Comparison of ENCODE assay signal across 11 cellular contexts in the genomic region with DNA sequence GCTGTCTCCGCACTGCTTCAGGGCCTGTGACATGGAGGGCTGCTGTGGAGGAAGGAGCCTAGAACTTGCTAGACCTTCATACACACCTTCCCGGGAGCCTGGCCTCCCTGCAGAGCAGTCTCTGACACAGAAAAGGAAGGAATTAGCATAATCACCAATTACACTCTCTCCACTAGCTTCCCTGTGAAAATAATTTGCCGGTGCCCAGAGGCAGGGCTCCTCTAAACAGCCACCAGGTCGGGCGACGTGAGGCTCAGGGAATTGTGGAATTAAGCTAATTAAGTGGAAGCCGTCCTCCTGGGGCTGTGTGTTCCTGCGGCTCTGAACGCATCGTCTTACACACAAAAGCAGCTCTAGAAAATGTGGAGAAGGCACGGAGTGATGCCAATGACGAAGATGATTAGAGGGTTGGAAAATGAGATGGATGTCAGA.
DNase-seq lines count a peak whose midpoint lies in the region; TF ChIP-seq lines count a peak whose summit lies in the region.
"Had no signal": no experiment of that assay in that cellular context is flagged by ENCODE, and none has a peak within 500 bp of the region (broad histone marks: within the 10 kb centered on the region; RNA-seq: fewer than 3 reads in every experiment).

No MANE protein-coding gene starts in this region.

- no peaks in the 10 kb centered on the region for H3K9me2 ChIP-seq in neural cell (ENCODE audit: insufficient read depth, low read length)

- CTCF ChIA-PET in CD8-positive, alpha-beta memory T cell (lab: Charles Lee), result interaction anchor here (0.5 to 1.5 kb wide), 2 partner anchors 32 to 38 kb away, joined by 3 to 4 read pairs; no protein-coding TSS in a partner anchor

- intact Hi-C loops in ovary (cut with DNase I), result no loop called here

- peaks cover 0 to 2% (median 0%) of the 10 kb centered on the region in 5 donors for H3K9me3 Mint-ChIP-seq in CD8-positive, alpha-beta memory T cell
- H3K9me3 Mint-ChIP-seq in brain, result peaks cover 0 to 2% (median 0%) of the 10 kb centered on the region in 5 experiments

- peaks cover 26% of the 10 kb centered on the region for H3K27me3 ChIP-seq in CD8-positive, alpha-beta memory T cell (ENCODE audit: insufficient read depth, low read length, poor library complexity, severe bottlenecking)
- H3K27me3 ChIP-seq in neural cell (ENCODE audit: insufficient read depth, low read depth, low read length), result peaks cover 5% of the 10 kb centered on the region
- no peaks in the 10 kb centered on the region for H3K27me3 ChIP-seq in ovary

- TF ChIP-seq CTCF in brain (conservative IDR thresholded peaks at IDR 0.05) (no peak), neural cell (IDR thresholded peaks at IDR 0.05; ENCODE audit: poor library complexity, severe bottlenecking) (no peak), ovary (IDR thresholded peaks at IDR 0.05) (no peak)

- H3K9ac ChIP-seq in neural cell (ENCODE audit: low read length), result peak overlapping the region; percentile 29

- no peaks in the 10 kb centered on the region for H4K20me1 ChIP-seq in neural cell (ENCODE audit: insufficient read depth)

- no peaks in the 10 kb centered on the region for H3K79me2 ChIP-seq in neural cell (replicated peaks; ENCODE audit: insufficient read depth, low read length)

- no peak for TF ChIP-seq RAD21 in neural cell (conservative IDR thresholded peaks at IDR 0.05)

- H3K4me1 ChIP-seq in CD8-positive, alpha-beta memory T cell (ENCODE audit: insufficient read depth, low read length), result peaks cover 6% of the 10 kb centered on the region
- H3K4me1 ChIP-seq in ovary (ENCODE audit: insufficient read depth), result peaks cover 3% of the 10 kb centered on the region

- no peak overlapping the region for H2AFZ ChIP-seq in neural cell (ENCODE audit: low read depth, low read length)

- H3K36me3 ChIP-seq in CD8-positive, alpha-beta memory T cell (ENCODE audit: insufficient read depth, low read length), result no peaks in the 10 kb centered on the region
- no peaks in the 10 kb centered on the region for H3K36me3 ChIP-seq in neural cell (ENCODE audit: insufficient read depth, low read length)
- no peaks in the 10 kb centered on the region for H3K36me3 ChIP-seq in ovary

- H3K27ac ChIP-seq in CD8-positive, alpha-beta memory T cell (ENCODE audit: low read depth, low read length), result no peak overlapping the region
- H3K27ac ChIP-seq in neural cell (ENCODE audit: low read length), result peak overlapping the region; percentile 35
- no peak overlapping the region for H3K27ac ChIP-seq in ovary
- H3K27ac ChIP-seq: RWPE1 had no signal

- no peaks in the 10 kb centered on the region for H3K9me3 ChIP-seq in CD8-positive, alpha-beta memory T cell (ENCODE audit: low read length)
- H3K9me3 ChIP-seq in neural cell (ENCODE audit: low read length) (no peaks in the 10 kb centered on the region), ovary (no peaks in the 10 kb centered on the region)

- H3F3A ChIP-seq in neural cell (ENCODE audit: insufficient read depth, low read length, poor library complexity, severe bottlenecking), result no peaks in the 10 kb centered on the region

- H3K4me2 ChIP-seq in neural cell (ENCODE audit: low read length), result peak overlapping the region; percentile 38

- TF ChIP-seq POLR2A in ovary (IDR thresholded peaks at IDR 0.05), result no peak

- H3K4me3 Mint-ChIP-seq in CD8-positive, alpha-beta memory T cell, result peak overlapping the region in 4 of 7 donors; percentile 19 to 50 (median 42)
- peak overlapping the region; percentile 15 to 68 (median 21) for H3K4me3 Mint-ChIP-seq in brain

- TF ChIP-seq EP300 in neural cell (conservative IDR thresholded peaks at IDR 0.05; ENCODE audit: poor library complexity, severe bottlenecking) (peak; percentile 26), ovary (IDR thresholded peaks at IDR 0.05) (no peak)

- H3K4me1 Mint-ChIP-seq in CD8-positive, alpha-beta memory T cell, result peaks cover 0 to 17% (median 4%) of the 10 kb centered on the region in 3 donors
- H3K4me1 Mint-ChIP-seq in brain, result peaks cover 43% of the 10 kb centered on the region

- no peak for DNase-seq in CD8-positive, alpha-beta memory T cell
- peak; percentile 54 for DNase-seq in NCI-H1436 (lab: John Stamatoyannopoulos, UW)
- no peak for DNase-seq in SHP77 treated with DMSO at 0.1 percent for 48 hours (lab: John Stamatoyannopoulos, UW)
- no peak for DNase-seq in ovary
- DNase-seq in kidney tubule cell (ENCODE audit: low spot score), result no peak
- DNase-seq in superior temporal gyrus (ENCODE audit: extremely low spot score), result no peak
- DNase-seq: activated naive CD4-positive, alpha-beta T cell; mammary epithelial cell had no signal

- POLR2A ChIA-PET in CD8-positive, alpha-beta memory T cell (lab: Charles Lee), result no interaction called here

- peaks cover 42 to 73% of the 10 kb centered on the region in 2 donors for H3K27me3 Mint-ChIP-seq in CD8-positive, alpha-beta memory T cell
- H3K27me3 Mint-ChIP-seq in brain, result peaks cover 7% of the 10 kb centered on the region

- H3K27ac Mint-ChIP-seq in CD8-positive, alpha-beta memory T cell, result no peak overlapping the region
- peak overlapping the region in 4 of 5 experiments; percentile 9 to 86 (median 56) for H3K27ac Mint-ChIP-seq in brain

- H3K36me3 Mint-ChIP-seq in CD8-positive, alpha-beta memory T cell, result no peaks in the 10 kb centered on the region
- no peaks in the 10 kb centered on the region for H3K36me3 Mint-ChIP-seq in brain

- WGBS in ovary, 3 donors, result 44 to 65% (median 62%) methylated on average over 12 of the region's 12 CpGs

- no peak overlapping the region for H3K4me3 ChIP-seq in CD8-positive, alpha-beta memory T cell (ENCODE audit: low read length)
- H3K4me3 ChIP-seq in neural cell (ENCODE audit: low read length), result peak overlapping the region; percentile 55
- no peak overlapping the region for H3K4me3 ChIP-seq in ovary

TF ChIP-seq in neural cell, 6 proteins besides CTCF, POLR2A, EP300 and RAD21:
- TF ChIP-seq SMC3 (conservative IDR thresholded peaks at IDR 0.05; ENCODE audit: poor library complexity), result no peak
- TF ChIP-seq, protein P1, sequence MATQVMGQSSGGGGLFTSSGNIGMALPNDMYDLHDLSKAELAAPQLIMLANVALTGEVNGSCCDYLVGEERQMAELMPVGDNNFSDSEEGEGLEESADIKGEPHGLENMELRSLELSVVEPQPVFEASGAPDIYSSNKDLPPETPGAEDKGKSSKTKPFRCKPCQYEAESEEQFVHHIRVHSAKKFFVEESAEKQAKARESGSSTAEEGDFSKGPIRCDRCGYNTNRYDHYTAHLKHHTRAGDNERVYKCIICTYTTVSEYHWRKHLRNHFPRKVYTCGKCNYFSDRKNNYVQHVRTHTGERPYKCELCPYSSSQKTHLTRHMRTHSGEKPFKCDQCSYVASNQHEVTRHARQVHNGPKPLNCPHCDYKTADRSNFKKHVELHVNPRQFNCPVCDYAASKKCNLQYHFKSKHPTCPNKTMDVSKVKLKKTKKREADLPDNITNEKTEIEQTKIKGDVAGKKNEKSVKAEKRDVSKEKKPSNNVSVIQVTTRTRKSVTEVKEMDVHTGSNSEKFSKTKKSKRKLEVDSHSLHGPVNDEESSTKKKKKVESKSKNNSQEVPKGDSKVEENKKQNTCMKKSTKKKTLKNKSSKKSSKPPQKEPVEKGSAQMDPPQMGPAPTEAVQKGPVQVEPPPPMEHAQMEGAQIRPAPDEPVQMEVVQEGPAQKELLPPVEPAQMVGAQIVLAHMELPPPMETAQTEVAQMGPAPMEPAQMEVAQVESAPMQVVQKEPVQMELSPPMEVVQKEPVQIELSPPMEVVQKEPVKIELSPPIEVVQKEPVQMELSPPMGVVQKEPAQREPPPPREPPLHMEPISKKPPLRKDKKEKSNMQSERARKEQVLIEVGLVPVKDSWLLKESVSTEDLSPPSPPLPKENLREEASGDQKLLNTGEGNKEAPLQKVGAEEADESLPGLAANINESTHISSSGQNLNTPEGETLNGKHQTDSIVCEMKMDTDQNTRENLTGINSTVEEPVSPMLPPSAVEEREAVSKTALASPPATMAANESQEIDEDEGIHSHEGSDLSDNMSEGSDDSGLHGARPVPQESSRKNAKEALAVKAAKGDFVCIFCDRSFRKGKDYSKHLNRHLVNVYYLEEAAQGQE (IDR thresholded peaks at IDR 0.05; ENCODE audit: borderline replicate concordance), result peak; percentile 54
- no peak for TF ChIP-seq EZH2 (IDR thresholded peaks at IDR 0.05; ENCODE audit: borderline replicate concordance, insufficient read depth, low read length, poor library complexity, severe bottlenecking)
- no peak for TF ChIP-seq MXI1 (conservative IDR thresholded peaks at IDR 0.05; ENCODE audit: poor library complexity, severe bottlenecking)
- no peak for TF ChIP-seq POLR2AphosphoS5 (IDR thresholded peaks at IDR 0.05)

Comparison
In these comparisons a context has a peak if more than half of its experiments do, and no peak if none do; other contexts are left out.
1. H3K27ac Mint-ChIP-seq: peak in brain (4 of 5); none in CD8-positive, alpha-beta memory T cell (0 of 8).